8 cellular contexts compared by ENCODE assay signal in genomic region chr16:30355144-30355953, GRCh38. TPM values are rescaled to one million over a fixed set of nuclear protein-coding genes. Genes with fewer than 3 reads are reported as not detected.
DNase-seq lines count a peak whose midpoint lies in the region; ATAC-seq and TF ChIP-seq lines count a peak whose summit lies in the region.

Gene CD2BP2, minus strand, starts transcription at chr16:30355308. Its CDS starts 627 bp downstream, at chr16:30354681.

- intact Hi-C loops in Right ventricle myocardium inferior (cut with DNase I) = loop anchor here (1.0 kb wide), 1 partner anchor 13 kb away; no protein-coding TSS in a partner anchor

- H3K4me3 ChIP-seq in GM06990 (replicated peaks; ENCODE audit: low read depth, low read length) = peak within 1 kb of the TSS; percentile 78
- peak within 1 kb of the TSS; percentile 98 for H3K4me3 ChIP-seq in thoracic aorta

- no peaks in the 10 kb centered on the region for H3K27me3 ChIP-seq in GM06990 (replicated peaks; ENCODE audit: control insufficient read depth, insufficient read depth, low read length)
- H3K27me3 ChIP-seq in thoracic aorta (replicated peaks; ENCODE audit: insufficient read depth) = no peaks in the 10 kb centered on the region

- peak; percentile 67 for ATAC-seq in HG02642 (IDR thresholded peaks at IDR 0.05; ENCODE audit: poor library complexity, unreplicated experiment)
- ATAC-seq in activated naive CD8-positive, alpha-beta T cell treated with anti-CD3 and anti-CD28 coated beads, Interleukin-2, amount 50 U/mL, for 24 hours = peak; percentile 78
- ATAC-seq in Right ventricle myocardium inferior = peak; percentile 93
- peak; percentile 97 for ATAC-seq in thoracic aorta (ENCODE audit: insufficient number of reproducible peaks, low FRiP score, low read depth)

- peak within 1 kb of the TSS; percentile 94 for H3K27ac Mint-ChIP-seq in activated naive CD8-positive, alpha-beta T cell treated with anti-CD3 and anti-CD28 coated beads, Interleukin-2, amount 50 U/mL, for 24 hours
- peak within 1 kb of the TSS; percentile 100 for H3K27ac Mint-ChIP-seq in osteocyte (ENCODE audit: unreplicated experiment)

- H3K36me3 Mint-ChIP-seq in activated naive CD8-positive, alpha-beta T cell treated with anti-CD3 and anti-CD28 coated beads, Interleukin-2, amount 50 U/mL, for 24 hours (ENCODE audit: low read depth) = peaks cover 29% of the 10 kb centered on the region
- H3K36me3 Mint-ChIP-seq in osteocyte (ENCODE audit: unreplicated experiment) = peaks cover 28% of the 10 kb centered on the region

- peak; percentile 88 for DNase-seq in GM06990 (ENCODE audit: extremely low read depth, insufficient read length)
- peak; percentile 87 for DNase-seq in NCI-H1417 treated with DMSO at 0.1 percent for 48 hours (lab: John Stamatoyannopoulos, UW)
- peak; percentile 83 for DNase-seq in T follicular helper cell (ENCODE audit: low read depth)
- DNase-seq in activated naive CD8-positive, alpha-beta T cell treated with anti-CD3 and anti-CD28 coated beads, Interleukin-2, amount 50 U/mL, for 24 hours = peak; percentile 93
- DNase-seq in Right ventricle myocardium inferior (ENCODE audit: missing footprints) = peak; percentile 97
- peak; percentile 97 for DNase-seq in osteocyte (ENCODE audit: extremely low spot score, unreplicated experiment)
- peak; percentile 94 for DNase-seq in thoracic aorta (ENCODE audit: low spot score)

- H3K27me3 Mint-ChIP-seq in activated naive CD8-positive, alpha-beta T cell treated with anti-CD3 and anti-CD28 coated beads, Interleukin-2, amount 50 U/mL, for 24 hours = no peaks in the 10 kb centered on the region
- H3K27me3 Mint-ChIP-seq in osteocyte (ENCODE audit: unreplicated experiment) = no peaks in the 10 kb centered on the region

- H3K36me3 ChIP-seq in GM06990 (ENCODE audit: control insufficient read depth, insufficient read depth, low read length) = peaks cover 25% of the 10 kb centered on the region
- peaks cover 50% of the 10 kb centered on the region for H3K36me3 ChIP-seq in thoracic aorta

- no peaks in the 10 kb centered on the region for H3K9me3 ChIP-seq in thoracic aorta

- no peak for TF ChIP-seq CTCF in GM06990 (IDR thresholded peaks at IDR 0.05; ENCODE audit: insufficient read depth, low read length, poor library complexity, severe bottlenecking)
- peak; percentile 20 for TF ChIP-seq CTCF in osteocyte (IDR thresholded peaks at IDR 0.05)
- no peak for TF ChIP-seq CTCF in thoracic aorta (IDR thresholded peaks at IDR 0.05)

- peaks cover 28 to 50% of the 10 kb centered on the region in 2 donors for H3K4me1 ChIP-seq in thoracic aorta (ENCODE audit: control insufficient read depth in 1 of 2, low read depth in 2 of 2)

- peak within 1 kb of the TSS; percentile 88 to 95 for H3K27ac ChIP-seq in thoracic aorta

- H3K4me1 Mint-ChIP-seq in activated naive CD8-positive, alpha-beta T cell treated with anti-CD3 and anti-CD28 coated beads, Interleukin-2, amount 50 U/mL, for 24 hours = peaks cover 39% of the 10 kb centered on the region
- H3K4me1 Mint-ChIP-seq in osteocyte (ENCODE audit: unreplicated experiment) = peaks cover 23% of the 10 kb centered on the region

- H3K4me3 Mint-ChIP-seq in activated naive CD8-positive, alpha-beta T cell treated with anti-CD3 and anti-CD28 coated beads, Interleukin-2, amount 50 U/mL, for 24 hours = peak within 1 kb of the TSS; percentile 98
- H3K4me3 Mint-ChIP-seq in osteocyte (ENCODE audit: unreplicated experiment) = peak within 1 kb of the TSS; percentile 91

- no peaks in the 10 kb centered on the region for H3K9me3 Mint-ChIP-seq in activated naive CD8-positive, alpha-beta T cell treated with anti-CD3 and anti-CD28 coated beads, Interleukin-2, amount 50 U/mL, for 24 hours
- H3K9me3 Mint-ChIP-seq in osteocyte (ENCODE audit: unreplicated experiment) = no peaks in the 10 kb centered on the region

RNA-seq across cellular contexts. Expression of gene CD2BP2, which starts in this region (rescaled TPM):
- total RNA-seq in Right ventricle myocardium inferior (35.0 TPM), osteocyte (65.1 and 67.4 TPM in 2 replicates), thoracic aorta (10 to 100 TPM; 31.4 to 52.0 TPM)

Comparison
In these comparisons a context has a peak if more than half of its experiments do, and no peak if none do; other contexts are left out.
1. Peak in every context shown above with its lines: DNase-seq, ATAC-seq, H3K4me3 ChIP-seq and H3K27ac ChIP-seq.